Comparison of ENCODE assay signal across 8 cellular contexts in the genomic region with DNA sequence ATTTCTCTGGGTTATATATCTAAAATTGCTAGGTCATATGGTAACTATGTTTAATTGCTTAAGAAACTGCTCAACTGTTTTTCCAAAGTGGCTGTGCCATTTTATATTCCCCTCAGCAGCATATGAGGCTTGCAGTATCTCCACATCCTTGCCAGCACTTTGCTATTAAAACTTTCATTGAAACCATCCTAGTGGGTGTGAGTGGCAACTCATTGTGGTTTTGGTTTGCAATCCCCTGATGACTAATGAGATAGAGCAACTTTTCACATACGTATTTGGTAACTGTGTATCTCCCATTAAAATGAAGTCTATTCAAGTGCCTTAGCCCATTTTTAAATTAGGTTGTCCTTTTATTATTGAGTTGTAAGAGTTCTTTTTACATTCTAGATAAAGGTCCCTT. TPM values are rescaled to one million over a fixed set of nuclear protein-coding genes. Genes with fewer than 3 reads are reported as not detected.
DNase-seq lines count a peak whose midpoint lies in the region; ATAC-seq and TF ChIP-seq lines count a peak whose summit lies in the region.

No MANE protein-coding gene starts in this region.

- WGBS in sigmoid colon, 2 donors, result 49 to 85% methylated on average over 1 of the region's 1 CpG

- intact Hi-C loops in sigmoid colon (cut with DNase I), result no loop called here
- intact Hi-C loops in uterus (cut with DNase I; ENCODE audit: low total_unique reads), result no loop called here

- H3K27me3 ChIP-seq in sigmoid colon, result no peaks in the 10 kb centered on the region
- no peaks in the 10 kb centered on the region for H3K27me3 ChIP-seq in uterus

- DNase-seq in stimulated activated CD4-positive, alpha-beta T cell treated with anti-CD3 and anti-CD28 coated beads, Interleukin-15, amount 100 ng/mL, for 24 hours, result peak; percentile 51
- no peak for DNase-seq in stimulated activated CD4-positive, alpha-beta T cell treated with anti-CD3 and anti-CD28 coated beads, Interleukin-12 subunit alpha, Interleukin-12 subunit beta, amount 100 ng/mL, for 4 hours
- DNase-seq in SK-MEL-5 (ENCODE audit: low read depth, low spot score), result peak; percentile 76
- DNase-seq in fibroblast of peridontal ligament (ENCODE audit: extremely low read depth), result peak; percentile 95
- no peak for DNase-seq in sigmoid colon
- DNase-seq in uterus, result no peak

- TF ChIP-seq POLR2A in sigmoid colon (IDR thresholded peaks at IDR 0.05), result no peak
- TF ChIP-seq POLR2A in uterus (IDR thresholded peaks at IDR 0.05), result no peak

- H3K36me3 ChIP-seq in sigmoid colon, result peaks cover 0 to 39% (median 9%) of the 10 kb centered on the region in 4 donors
- H3K36me3 ChIP-seq in uterus, result no peaks in the 10 kb centered on the region

- TF ChIP-seq EP300 in sigmoid colon (IDR thresholded peaks at IDR 0.05), result no peak

- H3K27ac ChIP-seq in sigmoid colon (no peak overlapping the region), uterus (no peak overlapping the region)

- peak; percentile 83 for ATAC-seq in HG03039 (IDR thresholded peaks at IDR 0.05; ENCODE audit: unreplicated experiment)
- ATAC-seq in GM19395 (IDR thresholded peaks at IDR 0.05; ENCODE audit: unreplicated experiment), result no peak

- H3K9me3 ChIP-seq in sigmoid colon (no peaks in the 10 kb centered on the region), uterus (no peaks in the 10 kb centered on the region)

- in situ Hi-C loops in SK-MEL-5 (cut with HindIII; ENCODE audit: low pct_unique_long_range_greater_than_20kb, low sequenced_read_pairs), result no loop called here

- H3K4me3 ChIP-seq in sigmoid colon (no peak overlapping the region), uterus (no peak overlapping the region)

- TF ChIP-seq CTCF in sigmoid colon (IDR thresholded peaks at IDR 0.05) (no peak), uterus (IDR thresholded peaks at IDR 0.05) (no peak)

- H3K4me1 ChIP-seq in sigmoid colon (peaks cover 0 to 19% (median 11%) of the 10 kb centered on the region in 4 donors), uterus (no peaks in the 10 kb centered on the region)

RNA-seq across cellular contexts. Expression of gene KPNA1, which starts 17.3 kb away (rescaled TPM):
- 26.0 and 34.8 TPM in 2 replicates for total RNA-seq in SK-MEL-5 (2014; rRNA removed; shearing (Covaris generic))
- polyA plus RNA-seq in SK-MEL-5 (2015; cell fraction: cytosol; rRNA removed), result 33.7 and 36.1 TPM in 2 replicates
- 89.7 and 100 TPM in 2 replicates for polyA plus RNA-seq in SK-MEL-5 (2015; cell fraction: nucleus; rRNA removed)
- total RNA-seq in sigmoid colon, result 10 to 100 TPM; 34.9 to 50.1 (median 40.3) TPM
- polyA plus RNA-seq in sigmoid colon, result 10 to 100 TPM in 2 of 3 donors, 1 to 10 TPM in 1; 9.6 to 12.8 (median 11.1) TPM
- 10 to 100 TPM; 37.4 to 88.3 (median 46.4) TPM for total RNA-seq in uterus

Comparison
In these comparisons a context has a peak if more than half of its experiments do, and no peak if none do; other contexts are left out.
1. DNase-seq: peak in stimulated activated CD4-positive, alpha-beta T cell treated with anti-CD3 and anti-CD28 coated beads, Interleukin-15, amount 100 ng/mL, for 24 hours (single experiment), SK-MEL-5 (single experiment) and fibroblast of peridontal ligament (single experiment); none in stimulated activated CD4-positive, alpha-beta T cell treated with anti-CD3 and anti-CD28 coated beads, Interleukin-12 subunit alpha, Interleukin-12 subunit beta, amount 100 ng/mL, for 4 hours (single experiment), sigmoid colon (single experiment) and uterus (0 of 2).